Comparison of ENCODE assay signal across 8 cellular contexts in genomic region chr2:28681216-28681981, GRCh38.
DNase-seq lines count a peak whose midpoint lies in the region; ATAC-seq lines count a peak whose summit lies in the region.

No MANE protein-coding gene starts in this region.

- H3K36me3 Mint-ChIP-seq in dendritic cell treated with granulocyte-macrophage colony-stimulating factor and Interleukin-4, amounts not matched to agents 40 ng/mL and 50 ng/mL, for 4 days (ENCODE audit: low read depth), result no peaks in the 10 kb centered on the region

- H3K27me3 Mint-ChIP-seq in dendritic cell treated with granulocyte-macrophage colony-stimulating factor and Interleukin-4, amounts not matched to agents 40 ng/mL and 50 ng/mL, for 4 days, result peaks cover 7% of the 10 kb centered on the region

- peaks cover 62% of the 10 kb centered on the region for H3K4me1 Mint-ChIP-seq in dendritic cell treated with granulocyte-macrophage colony-stimulating factor and Interleukin-4, amounts not matched to agents 40 ng/mL and 50 ng/mL, for 4 days (ENCODE audit: low read depth)

- H3K27ac Mint-ChIP-seq in dendritic cell treated with granulocyte-macrophage colony-stimulating factor and Interleukin-4, amounts not matched to agents 40 ng/mL and 50 ng/mL, for 4 days, result peak overlapping the region; percentile 61

- H3K9me3 Mint-ChIP-seq in dendritic cell treated with granulocyte-macrophage colony-stimulating factor and Interleukin-4, amounts not matched to agents 40 ng/mL and 50 ng/mL, for 4 days, result no peaks in the 10 kb centered on the region

- H3K4me3 Mint-ChIP-seq in dendritic cell treated with granulocyte-macrophage colony-stimulating factor and Interleukin-4, amounts not matched to agents 40 ng/mL and 50 ng/mL, for 4 days, result no peak overlapping the region

- DNase-seq in GM19240 (ENCODE audit: insufficient read length, low spot score) (peak; percentile 55), ecto neural progenitor cell (ENCODE audit: low spot score) (no peak), putamen (ENCODE audit: low spot score) (no peak), NOMO-1 (lab: John Stamatoyannopoulos, UW; ENCODE audit: unreplicated experiment in 2 of 2) (no peak)
- DNase-seq in activated CD4-positive, alpha-beta T cell treated with anti-CD3 and anti-CD28 coated beads for 1 hour, result peak; percentile 42
- DNase-seq in stimulated activated CD4-positive, alpha-beta T cell treated with anti-CD3 and anti-CD28 coated beads, Interleukin-12 subunit alpha, Interleukin-12 subunit beta, amount 100 ng/mL, for 48 hours (ENCODE audit: low read depth in 2 of 3, low spot score in 1 of 3), result peak; percentile 48 to 66 (median 52)

- ATAC-seq in HG03135 (IDR thresholded peaks at IDR 0.05; ENCODE audit: unreplicated experiment), result peak; percentile 86

- intact Hi-C loops in dendritic cell treated with granulocyte-macrophage colony-stimulating factor and Interleukin-4, amounts not matched to agents 40 ng/mL and 50 ng/mL, for 4 days (cut with micrococcal nuclease), result loop anchor here (1.0 kb wide), 1 partner anchor 35 kb away; no protein-coding TSS in a partner anchor

Comparison
In these comparisons a context has a peak if more than half of its experiments do, and no peak if none do; other contexts are left out.
1. DNase-seq: peak in GM19240 (single experiment), activated CD4-positive, alpha-beta T cell treated with anti-CD3 and anti-CD28 coated beads for 1 hour (single experiment) and stimulated activated CD4-positive, alpha-beta T cell treated with anti-CD3 and anti-CD28 coated beads, Interleukin-12 subunit alpha, Interleukin-12 subunit beta, amount 100 ng/mL, for 48 hours (3 of 3); none in ecto neural progenitor cell (single experiment), putamen (single experiment) and NOMO-1 (0 of 2).